In the genomic region with DNA sequence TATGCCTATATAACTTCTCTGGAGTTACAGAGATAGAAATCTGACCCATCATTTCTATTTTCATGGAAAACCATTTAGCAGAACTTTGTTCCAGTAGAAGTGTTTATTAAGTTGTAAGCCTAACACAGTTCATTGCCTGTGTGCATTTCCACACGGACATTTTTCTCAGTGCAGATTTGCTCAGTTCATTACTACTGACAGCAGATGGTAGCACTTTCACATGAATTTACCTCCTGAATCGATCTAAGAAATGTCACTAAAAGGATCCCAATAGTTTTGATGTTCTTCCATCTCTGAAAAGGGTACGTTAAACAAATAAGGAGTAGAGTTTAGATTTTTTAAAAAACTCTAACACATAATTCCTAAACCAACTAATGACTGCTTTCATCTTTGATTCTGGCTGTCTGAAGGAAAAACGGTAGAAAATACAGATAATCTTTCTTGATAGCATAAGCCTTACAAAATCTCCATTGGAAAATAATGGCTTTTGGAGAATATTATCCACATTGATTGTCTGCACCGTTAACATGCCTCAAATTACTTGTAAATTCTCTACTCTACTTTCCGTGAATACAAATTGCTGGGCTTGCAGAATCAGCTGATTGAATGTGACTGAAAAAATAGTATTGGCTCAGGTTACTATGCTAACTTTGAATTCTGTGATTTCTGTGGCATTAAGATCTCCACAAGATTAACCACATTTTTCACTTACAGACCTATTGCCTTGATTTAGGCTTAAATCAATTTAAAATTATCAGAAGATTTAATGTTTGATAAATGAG, we compare ENCODE assay signal across 1 cellular context.
TF ChIP-seq lines count a peak whose summit lies in the region.

No MANE protein-coding gene starts in this region.

TF ChIP-seq in GM23338, 12 proteins besides CTCF, POLR2A, EP300 and RAD21 (continued from another document):
- TF ChIP-seq ZNF462 (CRISPR knock-in tag; IDR thresholded peaks at IDR 0.05) (no peak), EZH2phosphoT487 (IDR thresholded peaks at IDR 0.05; ENCODE audit: unreplicated experiment) (no peak), CREB1 (CRISPR knock-in tag; IDR thresholded peaks at IDR 0.05; ENCODE audit: low read depth) (no peak), ZNF331 (CRISPR knock-in tag; IDR thresholded peaks at IDR 0.05; ENCODE audit: low read depth) (no peak), ETS1 (IDR thresholded peaks at IDR 0.05) (no peak), EZH2 (IDR thresholded peaks at IDR 0.05; ENCODE audit: low read depth, unreplicated experiment) (no peak), STAT1 (IDR thresholded peaks at IDR 0.05; ENCODE audit: unreplicated experiment) (no peak), ZNF114 (CRISPR knock-in tag; IDR thresholded peaks at IDR 0.05) (no peak), JUNB (IDR thresholded peaks at IDR 0.05; ENCODE audit: unreplicated experiment) (no peak)
- TF ChIP-seq, protein P1, sequence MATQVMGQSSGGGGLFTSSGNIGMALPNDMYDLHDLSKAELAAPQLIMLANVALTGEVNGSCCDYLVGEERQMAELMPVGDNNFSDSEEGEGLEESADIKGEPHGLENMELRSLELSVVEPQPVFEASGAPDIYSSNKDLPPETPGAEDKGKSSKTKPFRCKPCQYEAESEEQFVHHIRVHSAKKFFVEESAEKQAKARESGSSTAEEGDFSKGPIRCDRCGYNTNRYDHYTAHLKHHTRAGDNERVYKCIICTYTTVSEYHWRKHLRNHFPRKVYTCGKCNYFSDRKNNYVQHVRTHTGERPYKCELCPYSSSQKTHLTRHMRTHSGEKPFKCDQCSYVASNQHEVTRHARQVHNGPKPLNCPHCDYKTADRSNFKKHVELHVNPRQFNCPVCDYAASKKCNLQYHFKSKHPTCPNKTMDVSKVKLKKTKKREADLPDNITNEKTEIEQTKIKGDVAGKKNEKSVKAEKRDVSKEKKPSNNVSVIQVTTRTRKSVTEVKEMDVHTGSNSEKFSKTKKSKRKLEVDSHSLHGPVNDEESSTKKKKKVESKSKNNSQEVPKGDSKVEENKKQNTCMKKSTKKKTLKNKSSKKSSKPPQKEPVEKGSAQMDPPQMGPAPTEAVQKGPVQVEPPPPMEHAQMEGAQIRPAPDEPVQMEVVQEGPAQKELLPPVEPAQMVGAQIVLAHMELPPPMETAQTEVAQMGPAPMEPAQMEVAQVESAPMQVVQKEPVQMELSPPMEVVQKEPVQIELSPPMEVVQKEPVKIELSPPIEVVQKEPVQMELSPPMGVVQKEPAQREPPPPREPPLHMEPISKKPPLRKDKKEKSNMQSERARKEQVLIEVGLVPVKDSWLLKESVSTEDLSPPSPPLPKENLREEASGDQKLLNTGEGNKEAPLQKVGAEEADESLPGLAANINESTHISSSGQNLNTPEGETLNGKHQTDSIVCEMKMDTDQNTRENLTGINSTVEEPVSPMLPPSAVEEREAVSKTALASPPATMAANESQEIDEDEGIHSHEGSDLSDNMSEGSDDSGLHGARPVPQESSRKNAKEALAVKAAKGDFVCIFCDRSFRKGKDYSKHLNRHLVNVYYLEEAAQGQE (IDR thresholded peaks at IDR 0.05; ENCODE audit: unreplicated experiment) = no peak
